Comparison of ENCODE assay signal across 12 cellular contexts in genomic region chr11:64260147-64260708, GRCh38. TPM values are rescaled to one million over a fixed set of nuclear protein-coding genes. Genes with fewer than 3 reads are reported as not detected.
DNase-seq lines count a peak whose midpoint lies in the region; ATAC-seq, FAIRE-seq and TF ChIP-seq lines count a peak whose summit lies in the region.
"Had no signal": no experiment of that assay in that cellular context is flagged by ENCODE, and none has a peak within 500 bp of the region (broad histone marks: within the 10 kb centered on the region; RNA-seq: fewer than 3 reads in every experiment).

No MANE protein-coding gene starts in this region.

- peak overlapping the region; percentile 6 for H3K4me3 Mint-ChIP-seq in natural killer cell treated with Interleukin-12 subunit alpha and Interleukin-12 subunit beta and Interleukin-15 and Interleukin-18, amount 100 ng/mL, for 72 hours
- no peak overlapping the region for H3K4me3 Mint-ChIP-seq in natural killer cell

- H3K27me3 Mint-ChIP-seq in natural killer cell treated with Interleukin-12 subunit alpha and Interleukin-12 subunit beta and Interleukin-15 and Interleukin-18, amount 100 ng/mL, for 72 hours, result no peaks in the 10 kb centered on the region
- no peaks in the 10 kb centered on the region for H3K27me3 Mint-ChIP-seq in natural killer cell (ENCODE audit: low read depth in 2 of 2)

- peaks cover 10 to 15% of the 10 kb centered on the region in 2 donors for H3K4me1 Mint-ChIP-seq in natural killer cell treated with Interleukin-12 subunit alpha and Interleukin-12 subunit beta and Interleukin-15 and Interleukin-18, amount 100 ng/mL, for 72 hours (ENCODE audit: low read depth in 2 of 2)
- H3K4me1 Mint-ChIP-seq in natural killer cell, result peaks cover 0 to 9% of the 10 kb centered on the region in 2 donors

- intact Hi-C loops in natural killer cell (cut with micrococcal nuclease), result no loop called here

- no peak for TF ChIP-seq CTCF in natural killer cell (IDR thresholded peaks at IDR 0.05)

- no peak for DNase-seq in natural killer cell treated with Interleukin-12 subunit alpha and Interleukin-12 subunit beta and Interleukin-15 and Interleukin-18, amount 100 ng/mL, for 72 hours (ENCODE audit: low spot score)
- no peak for DNase-seq in natural killer cell
- DNase-seq in urothelium cell line (ENCODE audit: low spot score), result no peak
- DNase-seq: activated CD8-positive, alpha-beta memory T cell treated with anti-CD3 and anti-CD28 coated beads, Interleukin-2, amount 50 U/mL, for 48 hours; effector memory CD4-positive, alpha-beta T cell; HCEC 1CT; left lung; NCI-H2107; NCI-H748 treated with DMSO at 0.1 percent for 48 hours; spleen had no signal

- peak overlapping the region; percentile 52 to 84 for H3K27ac Mint-ChIP-seq in natural killer cell treated with Interleukin-12 subunit alpha and Interleukin-12 subunit beta and Interleukin-15 and Interleukin-18, amount 100 ng/mL, for 72 hours
- H3K27ac Mint-ChIP-seq in natural killer cell, result peak overlapping the region in 1 of 2 donors; percentile 37

- H3K9me3 Mint-ChIP-seq in natural killer cell treated with Interleukin-12 subunit alpha and Interleukin-12 subunit beta and Interleukin-15 and Interleukin-18, amount 100 ng/mL, for 72 hours, result no peaks in the 10 kb centered on the region
- no peaks in the 10 kb centered on the region for H3K9me3 Mint-ChIP-seq in natural killer cell

- FAIRE-seq in urothelium cell line (lab: Jason Lieb, UNC), result peak; percentile 53

- ATAC-seq in natural killer cell treated with Interleukin-12 subunit alpha and Interleukin-12 subunit beta and Interleukin-15 and Interleukin-18, amount 100 ng/mL, for 72 hours, result peak in 1 of 2 donors; percentile 17
- ATAC-seq in natural killer cell, result no peak
- no peak for ATAC-seq in GM18519 (IDR thresholded peaks at IDR 0.05; ENCODE audit: low FRiP score, unreplicated experiment)
- ATAC-seq: left lung, Panc1 had no signal

- H3K36me3 Mint-ChIP-seq in natural killer cell treated with Interleukin-12 subunit alpha and Interleukin-12 subunit beta and Interleukin-15 and Interleukin-18, amount 100 ng/mL, for 72 hours, result peaks cover 8% of the 10 kb centered on the region
- H3K36me3 Mint-ChIP-seq in natural killer cell, result no peaks in the 10 kb centered on the region

RNA-seq across cellular contexts. Expression of gene PLCB3, which starts 8.9 kb away (rescaled TPM):
- 10 to 100 TPM; 13.9 to 16.4 TPM for total RNA-seq in natural killer cell treated with Interleukin-12 subunit alpha and Interleukin-12 subunit beta and Interleukin-15 and Interleukin-18, amount 100 ng/mL, for 72 hours
- total RNA-seq in natural killer cell, result 1 to 10 TPM; 5.4 to 7.6 (median 5.5) TPM

RNA-seq across cellular contexts. Expression of gene PPP1R14B, which starts 13.5 kb away (rescaled TPM):
- total RNA-seq in natural killer cell treated with Interleukin-12 subunit alpha and Interleukin-12 subunit beta and Interleukin-15 and Interleukin-18, amount 100 ng/mL, for 72 hours, result 100 to 1,000 TPM; 130 to 236 TPM
- 10 to 100 TPM; 16.9 to 21.3 (median 21.0) TPM for total RNA-seq in natural killer cell

RNA-seq across cellular contexts. Expression of gene FKBP2, which starts 19.3 kb away (rescaled TPM):
- 10 to 100 TPM; 33.1 to 53.5 TPM for total RNA-seq in natural killer cell treated with Interleukin-12 subunit alpha and Interleukin-12 subunit beta and Interleukin-15 and Interleukin-18, amount 100 ng/mL, for 72 hours
- 10 to 100 TPM; 26.4 to 39.3 (median 30.3) TPM for total RNA-seq in natural killer cell

RNA-seq across cellular contexts. Expression of gene BAD, which starts 24.2 kb away (rescaled TPM):
- 10 to 100 TPM; 29.5 to 46.9 TPM for total RNA-seq in natural killer cell treated with Interleukin-12 subunit alpha and Interleukin-12 subunit beta and Interleukin-15 and Interleukin-18, amount 100 ng/mL, for 72 hours
- 10 to 100 TPM; 30.6 to 35.8 (median 31.6) TPM for total RNA-seq in natural killer cell

RNA-seq across cellular contexts. Expression of gene GPR137, which starts 25.4 kb away (rescaled TPM):
- total RNA-seq in natural killer cell treated with Interleukin-12 subunit alpha and Interleukin-12 subunit beta and Interleukin-15 and Interleukin-18, amount 100 ng/mL, for 72 hours, result 10 to 100 TPM; 40.9 to 62.7 TPM
- total RNA-seq in natural killer cell, result 10 to 100 TPM; 29.1 to 61.3 (median 34.4) TPM

Comparison
In these comparisons a context has a peak if more than half of its experiments do, and no peak if none do; other contexts are left out.
1. RNA of gene PPP1R14B, which starts 13.5 kb away (total RNA-seq): 130 to 236 TPM in natural killer cell treated with Interleukin-12 subunit alpha and Interleukin-12 subunit beta and Interleukin-15 and Interleukin-18, amount 100 ng/mL, for 72 hours; 16.9 to 21.3 TPM in natural killer cell; every median in the first group is over 4 times any median in the second.